Comparison of ENCODE assay signal across 16 cellular contexts in genomic region chr2:217555075-217555876, GRCh38.
DNase-seq lines count a peak whose midpoint lies in the region; ATAC-seq, FAIRE-seq and TF ChIP-seq lines count a peak whose summit lies in the region.
"Had no signal": no experiment of that assay in that cellular context is flagged by ENCODE, and none has a peak within 500 bp of the region (broad histone marks: within the 10 kb centered on the region; RNA-seq: fewer than 3 reads in every experiment).

No MANE protein-coding gene starts in this region.

- FAIRE-seq in astrocyte (lab: Jason Lieb, UNC): no peak
- FAIRE-seq: small intestine had no signal

- peaks cover 12% of the 10 kb centered on the region for H3K4me1 ChIP-seq in astrocyte (ENCODE audit: insufficient read depth, low read length)
- peaks cover 10% of the 10 kb centered on the region for H3K4me1 ChIP-seq in mesendoderm (ENCODE audit: control insufficient read depth, low read depth, low read length)

- no peaks in the 10 kb centered on the region for H3K27me3 Mint-ChIP-seq in activated CD4-positive, alpha-beta T cell treated with anti-CD3 and anti-CD28 coated beads for 36 hours
- no peaks in the 10 kb centered on the region for H3K27me3 Mint-ChIP-seq in activated CD4-positive, alpha-beta T cell treated with anti-CD3 and anti-CD28 coated beads, Interleukin-2, amount 10 ng/mL, durations not matched to agents 7 days and 5 days
- H3K27me3 Mint-ChIP-seq in astrocyte (ENCODE audit: low read depth, unreplicated experiment): peaks cover 4% of the 10 kb centered on the region
- no peaks in the 10 kb centered on the region for H3K27me3 Mint-ChIP-seq in type B pancreatic cell

- H3K79me1 ChIP-seq in mesendoderm (ENCODE audit: low read length): no peaks in the 10 kb centered on the region

- H4K20me1 ChIP-seq in astrocyte (ENCODE audit: insufficient read depth, low read length): no peaks in the 10 kb centered on the region

- TF ChIP-seq CTCF in astrocyte (IDR thresholded peaks at IDR 0.05; ENCODE audit: insufficient read depth, low read depth, low read length) (no peak), type B pancreatic cell (conservative IDR thresholded peaks at IDR 0.05) (no peak)

- WGBS in mesendoderm (ENCODE audit: extremely low coverage, insufficient coverage, low lambda C conversion rate): no CpG with 5 or more reads among the region's 7 CpGs

- no peak overlapping the region for H3K23ac ChIP-seq in mesendoderm (ENCODE audit: low read length)

- H3K27ac Mint-ChIP-seq in activated CD4-positive, alpha-beta T cell treated with anti-CD3 and anti-CD28 coated beads for 36 hours: no peak overlapping the region
- H3K27ac Mint-ChIP-seq in activated CD4-positive, alpha-beta T cell treated with anti-CD3 and anti-CD28 coated beads, Interleukin-2, amount 10 ng/mL, durations not matched to agents 7 days and 5 days: no peak overlapping the region
- peak overlapping the region; percentile 1 for H3K27ac Mint-ChIP-seq in astrocyte (ENCODE audit: unreplicated experiment)
- H3K27ac Mint-ChIP-seq in type B pancreatic cell: peak overlapping the region; percentile 77
- H3K27ac Mint-ChIP-seq: T-helper 1 cell treated with Interleukin-12 subunit alpha and Interleukin-12 subunit beta and Interleukin-4 antibody, amounts not matched to agents 30 μg/mL and 1 μg/mL, for 36 hours had no signal

- no peak overlapping the region for H4K5ac ChIP-seq in mesendoderm (ENCODE audit: low read length)

- no peak overlapping the region for H3K18ac ChIP-seq in mesendoderm (ENCODE audit: low read length)

- H3K4me1 Mint-ChIP-seq in activated CD4-positive, alpha-beta T cell treated with anti-CD3 and anti-CD28 coated beads for 36 hours: peaks cover 11% of the 10 kb centered on the region
- peaks cover 4% of the 10 kb centered on the region for H3K4me1 Mint-ChIP-seq in activated CD4-positive, alpha-beta T cell treated with anti-CD3 and anti-CD28 coated beads, Interleukin-2, amount 10 ng/mL, durations not matched to agents 7 days and 5 days
- peaks cover 57% of the 10 kb centered on the region for H3K4me1 Mint-ChIP-seq in astrocyte (ENCODE audit: low read depth, unreplicated experiment)
- peaks cover 33% of the 10 kb centered on the region for H3K4me1 Mint-ChIP-seq in type B pancreatic cell (ENCODE audit: unreplicated experiment)

- peak; percentile 16 for ATAC-seq in activated CD4-positive, alpha-beta T cell treated with anti-CD3 and anti-CD28 coated beads for 36 hours
- ATAC-seq in HG03045 (IDR thresholded peaks at IDR 0.05; ENCODE audit: unreplicated experiment): no peak

- no peak overlapping the region for H4K8ac ChIP-seq in mesendoderm (ENCODE audit: low read depth, low read length)

- no peak overlapping the region for H2BK120ac ChIP-seq in mesendoderm (ENCODE audit: low read depth, low read length)

- no peak overlapping the region for H2BK15ac ChIP-seq in mesendoderm (replicated peaks; ENCODE audit: low read depth)

- no peak overlapping the region for H3K27ac ChIP-seq in astrocyte (ENCODE audit: low read depth, low read length)
- H3K27ac ChIP-seq in mesendoderm (ENCODE audit: low read depth, low read length): no peak overlapping the region
- H3K27ac ChIP-seq: 22Rv1, PC-9 had no signal

- H3K36me3 Mint-ChIP-seq in activated CD4-positive, alpha-beta T cell treated with anti-CD3 and anti-CD28 coated beads for 36 hours (ENCODE audit: low read depth): no peaks in the 10 kb centered on the region
- no peaks in the 10 kb centered on the region for H3K36me3 Mint-ChIP-seq in activated CD4-positive, alpha-beta T cell treated with anti-CD3 and anti-CD28 coated beads, Interleukin-2, amount 10 ng/mL, durations not matched to agents 7 days and 5 days (ENCODE audit: low read depth)
- H3K36me3 Mint-ChIP-seq in astrocyte (ENCODE audit: low read depth, unreplicated experiment) (peaks cover 2% of the 10 kb centered on the region), type B pancreatic cell (no peaks in the 10 kb centered on the region)

- H3K4ac ChIP-seq in mesendoderm (ENCODE audit: low read depth, low read length): no peak overlapping the region

- H3K79me2 ChIP-seq in astrocyte (ENCODE audit: insufficient read depth, low read length) (no peaks in the 10 kb centered on the region), mesendoderm (ENCODE audit: control insufficient read depth, insufficient read depth, low read length) (no peaks in the 10 kb centered on the region)

- CTCF ChIA-PET in activated CD4-positive, alpha-beta T cell treated with anti-CD3 and anti-CD28 coated beads for 36 hours (lab: Charles Lee): interaction anchor here (1.0 kb wide), 1 partner anchor 10 kb away, joined by 3 read pairs; no protein-coding TSS in a partner anchor
- CTCF ChIA-PET in activated CD4-positive, alpha-beta T cell treated with anti-CD3 and anti-CD28 coated beads, Interleukin-2, amount 10 ng/mL, durations not matched to agents 7 days and 5 days (lab: Charles Lee): no interaction called here

- intact Hi-C loops in activated CD4-positive, alpha-beta T cell treated with anti-CD3 and anti-CD28 coated beads for 36 hours (cut with DNase I, micrococcal nuclease): no loop called here

- no peak overlapping the region for H3K4me3 Mint-ChIP-seq in activated CD4-positive, alpha-beta T cell treated with anti-CD3 and anti-CD28 coated beads for 36 hours
- H3K4me3 Mint-ChIP-seq in activated CD4-positive, alpha-beta T cell treated with anti-CD3 and anti-CD28 coated beads, Interleukin-2, amount 10 ng/mL, durations not matched to agents 7 days and 5 days: no peak overlapping the region
- H3K4me3 Mint-ChIP-seq in astrocyte (ENCODE audit: unreplicated experiment) (no peak overlapping the region), type B pancreatic cell (peak overlapping the region; percentile 21)
- H3K4me3 Mint-ChIP-seq: T-helper 1 cell treated with Interleukin-12 subunit alpha and Interleukin-12 subunit beta and Interleukin-4 antibody, amounts not matched to agents 30 μg/mL and 1 μg/mL, for 36 hours had no signal

- no peaks in the 10 kb centered on the region for H3K9me3 Mint-ChIP-seq in activated CD4-positive, alpha-beta T cell treated with anti-CD3 and anti-CD28 coated beads for 36 hours (ENCODE audit: low read depth)
- no peaks in the 10 kb centered on the region for H3K9me3 Mint-ChIP-seq in activated CD4-positive, alpha-beta T cell treated with anti-CD3 and anti-CD28 coated beads, Interleukin-2, amount 10 ng/mL, durations not matched to agents 7 days and 5 days
- H3K9me3 Mint-ChIP-seq in astrocyte (ENCODE audit: unreplicated experiment) (no peaks in the 10 kb centered on the region), type B pancreatic cell (peaks cover 13% of the 10 kb centered on the region)
- H3K9me3 Mint-ChIP-seq: T-helper 1 cell treated with Interleukin-12 subunit alpha and Interleukin-12 subunit beta and Interleukin-4 antibody, amounts not matched to agents 30 μg/mL and 1 μg/mL, for 36 hours had no signal

- DNase-seq in activated CD4-positive, alpha-beta T cell treated with anti-CD3 and anti-CD28 coated beads for 36 hours: peak; percentile 10
- DNase-seq in activated CD4-positive, alpha-beta T cell treated with anti-CD3 and anti-CD28 coated beads, Interleukin-2, amount 10 ng/mL, durations not matched to agents 7 days and 5 days: no peak
- DNase-seq in astrocyte (ENCODE audit: low read depth): no peak
- peak; percentile 67 for DNase-seq in mesendoderm
- no peak for DNase-seq in type B pancreatic cell (ENCODE audit: extremely low spot score, unreplicated experiment)
- DNase-seq in NOMO-1 treated with dmso at 0.1 percent for 144 hours (lab: John Stamatoyannopoulos, UW; ENCODE audit: unreplicated experiment): no peak
- DNase-seq in stimulated activated CD4-positive, alpha-beta T cell treated with anti-CD3 and anti-CD28 coated beads, Interleukin-2, amount 100 ng/mL, for 48 hours: no peak
- DNase-seq: activated CD4-positive, alpha-beta T cell treated with anti-CD3 and anti-CD28 coated beads, Interleukin-2, amount 50 U/mL, for 4 hours; activated naive CD4-positive, alpha-beta T cell; cerebellar nuclear complex; NCI-H2227 treated with DMSO at 0.1 percent for 48 hours; PC-9; small intestine had no signal

- H3K27me3 ChIP-seq in astrocyte (ENCODE audit: insufficient read depth, low read length) (peaks cover 4% of the 10 kb centered on the region), mesendoderm (ENCODE audit: insufficient read depth, low read length, poor library complexity) (no peaks in the 10 kb centered on the region)

- no peak overlapping the region for H3K56ac ChIP-seq in mesendoderm (ENCODE audit: low read length)

- no peak overlapping the region for H2BK5ac ChIP-seq in mesendoderm (ENCODE audit: low read length)

- H3K4me2 ChIP-seq in astrocyte (ENCODE audit: low read length): no peak overlapping the region
- no peak overlapping the region for H3K4me2 ChIP-seq in mesendoderm (ENCODE audit: low read length)
- H3K4me2 ChIP-seq: PC-9 had no signal

- H3K36me3 ChIP-seq in astrocyte (ENCODE audit: insufficient read depth, low read length) (no peaks in the 10 kb centered on the region), mesendoderm (ENCODE audit: control insufficient read depth, insufficient read depth, low read length) (no peaks in the 10 kb centered on the region)

- no peak overlapping the region for H2AFZ ChIP-seq in astrocyte (ENCODE audit: low read depth, low read length)
- H2AFZ ChIP-seq: PC-9 had no signal

- POLR2A ChIA-PET in activated CD4-positive, alpha-beta T cell treated with anti-CD3 and anti-CD28 coated beads for 36 hours (lab: Charles Lee): no interaction called here
- POLR2A ChIA-PET in activated CD4-positive, alpha-beta T cell treated with anti-CD3 and anti-CD28 coated beads, Interleukin-2, amount 10 ng/mL, durations not matched to agents 7 days and 5 days (lab: Charles Lee): no interaction called here

- H3K9ac ChIP-seq in astrocyte (ENCODE audit: low read length) (no peak overlapping the region), mesendoderm (ENCODE audit: low read length) (no peak overlapping the region)

- H3K4me3 ChIP-seq in astrocyte (ENCODE audit: insufficient read depth, low read depth, low read length) (no peak overlapping the region), mesendoderm (ENCODE audit: low read length) (no peak overlapping the region)
- H3K4me3 ChIP-seq: PC-9 had no signal

- H2AK5ac ChIP-seq in mesendoderm (ENCODE audit: low read length): no peak overlapping the region

- H3K9me3 ChIP-seq in astrocyte (ENCODE audit: insufficient read depth, low read depth, low read length): no peaks in the 10 kb centered on the region

Comparison
In these comparisons a context has a peak if more than half of its experiments do, and no peak if none do; other contexts are left out.
1. DNase-seq: peak in activated CD4-positive, alpha-beta T cell treated with anti-CD3 and anti-CD28 coated beads for 36 hours (single experiment) and mesendoderm (single experiment); none in activated CD4-positive, alpha-beta T cell treated with anti-CD3 and anti-CD28 coated beads, Interleukin-2, amount 10 ng/mL, durations not matched to agents 7 days and 5 days (single experiment), astrocyte (single experiment), type B pancreatic cell (single experiment), NOMO-1 treated with dmso at 0.1 percent for 144 hours (single experiment) and stimulated activated CD4-positive, alpha-beta T cell treated with anti-CD3 and anti-CD28 coated beads, Interleukin-2, amount 100 ng/mL, for 48 hours (0 of 2).
2. H3K27ac Mint-ChIP-seq: peak in astrocyte (single experiment) and type B pancreatic cell (single experiment); none in activated CD4-positive, alpha-beta T cell treated with anti-CD3 and anti-CD28 coated beads for 36 hours (single experiment) and activated CD4-positive, alpha-beta T cell treated with anti-CD3 and anti-CD28 coated beads, Interleukin-2, amount 10 ng/mL, durations not matched to agents 7 days and 5 days (single experiment).